ENCODE assay signal across 21 cellular contexts in genomic region chr20:41608606-41609005, GRCh38. TPM values are rescaled to one million over a fixed set of nuclear protein-coding genes. Genes with fewer than 3 reads are reported as not detected.
DNase-seq lines count a peak whose midpoint lies in the region; ATAC-seq and TF ChIP-seq lines count a peak whose summit lies in the region.
"Had no signal": no experiment of that assay in that cellular context is flagged by ENCODE, and none has a peak within 500 bp of the region (broad histone marks: within the 10 kb centered on the region; RNA-seq: fewer than 3 reads in every experiment).

No MANE protein-coding gene starts in this region.

- H3K4me2 ChIP-seq in Loucy (ENCODE audit: low read depth, low read length, poor library complexity, severe bottlenecking) (peak overlapping the region; percentile 50), MM.1S (ENCODE audit: low read depth, low read length) (no peak overlapping the region), osteoblast (ENCODE audit: insufficient read depth, low read length) (no peak overlapping the region)
- H3K4me2 ChIP-seq: PC-9 had no signal

- no peaks in the 10 kb centered on the region for H3K9me3 ChIP-seq in Loucy (ENCODE audit: insufficient read depth, low read depth, low read length)
- H3K9me3 ChIP-seq in endodermal cell (ENCODE audit: control insufficient read depth, low read length) = no peaks in the 10 kb centered on the region
- no peaks in the 10 kb centered on the region for H3K9me3 ChIP-seq in MM.1S (replicated peaks; ENCODE audit: insufficient read depth, low read length)
- H3K9me3 ChIP-seq in osteoblast (ENCODE audit: low read depth, low read length) = no peaks in the 10 kb centered on the region

- peaks cover 82% of the 10 kb centered on the region for H4K20me1 ChIP-seq in Loucy (ENCODE audit: insufficient read depth, low read length, poor library complexity, severe bottlenecking)
- no peaks in the 10 kb centered on the region for H4K20me1 ChIP-seq in MM.1S (ENCODE audit: insufficient read depth, low read length)
- peaks cover 73% of the 10 kb centered on the region for H4K20me1 ChIP-seq in osteoblast (ENCODE audit: insufficient read depth, low read length)

- H3K27ac Mint-ChIP-seq in activated T-cell treated with anti-CD3 and anti-CD28 coated beads, Interleukin-2, amount 50 U/mL, for 72 hours = peak overlapping the region; percentile 25
- peak overlapping the region; percentile 11 for H3K27ac Mint-ChIP-seq in endodermal cell
- H3K27ac Mint-ChIP-seq in stimulated activated naive CD8-positive, alpha-beta T cell treated with anti-CD3 and anti-CD28 coated beads, Interleukin-15, amount 100 ng/mL, for 72 hours = no peak overlapping the region

- H3K4me1 ChIP-seq in Loucy (ENCODE audit: insufficient read depth, low read length, poor library complexity, severe bottlenecking) (peaks cover 47% of the 10 kb centered on the region), endodermal cell (ENCODE audit: control insufficient read depth, insufficient read depth, low read length) (no peaks in the 10 kb centered on the region), MM.1S (ENCODE audit: low read length) (no peaks in the 10 kb centered on the region), osteoblast (ENCODE audit: insufficient read depth, low read length) (no peaks in the 10 kb centered on the region)

- no peaks in the 10 kb centered on the region for H3K9me2 ChIP-seq in Loucy (replicated peaks; ENCODE audit: low read depth, low read length)
- no peaks in the 10 kb centered on the region for H3K9me2 ChIP-seq in MM.1S (replicated peaks; ENCODE audit: insufficient read depth, low read length)

- H3K4me3 ChIP-seq in Loucy (ENCODE audit: low read length, poor library complexity, severe bottlenecking) = no peak overlapping the region
- no peak overlapping the region for H3K4me3 ChIP-seq in endodermal cell (ENCODE audit: low read length)
- H3K4me3 ChIP-seq in MM.1S (ENCODE audit: low read length) = no peak overlapping the region
- H3K4me3 ChIP-seq in osteoblast (ENCODE audit: insufficient read depth, low read length) = no peak overlapping the region
- H3K4me3 ChIP-seq: PC-9 had no signal

- H3K4me3 Mint-ChIP-seq in activated T-cell treated with anti-CD3 and anti-CD28 coated beads, Interleukin-2, amount 50 U/mL, for 72 hours = peak overlapping the region in 1 of 2 donors; percentile 18
- no peak overlapping the region for H3K4me3 Mint-ChIP-seq in endodermal cell
- H3K4me3 Mint-ChIP-seq in stimulated activated naive CD8-positive, alpha-beta T cell treated with anti-CD3 and anti-CD28 coated beads, Interleukin-15, amount 100 ng/mL, for 72 hours = no peak overlapping the region
- H3K4me3 Mint-ChIP-seq: H9 had no signal

- H3K9ac ChIP-seq in Loucy (ENCODE audit: low read depth, low read length, poor library complexity, severe bottlenecking) (no peak overlapping the region), endodermal cell (ENCODE audit: extremely low read depth, low read length, poor library complexity, severe bottlenecking) (no peak overlapping the region), MM.1S (ENCODE audit: low read length) (no peak overlapping the region)

- peaks cover 46% of the 10 kb centered on the region for H3K4me1 Mint-ChIP-seq in activated T-cell treated with anti-CD3 and anti-CD28 coated beads, Interleukin-2, amount 50 U/mL, for 72 hours (ENCODE audit: low read depth)
- H3K4me1 Mint-ChIP-seq in endodermal cell = peaks cover 14% of the 10 kb centered on the region
- peaks cover 60% of the 10 kb centered on the region for H3K4me1 Mint-ChIP-seq in stimulated activated naive CD8-positive, alpha-beta T cell treated with anti-CD3 and anti-CD28 coated beads, Interleukin-15, amount 100 ng/mL, for 72 hours

- no peak overlapping the region for H2AFZ ChIP-seq in Loucy (ENCODE audit: low read length)
- no peak overlapping the region for H2AFZ ChIP-seq in MM.1S (ENCODE audit: low read length)
- H2AFZ ChIP-seq in osteoblast (ENCODE audit: low read length) = no peak overlapping the region
- H2AFZ ChIP-seq: PC-9 had no signal

- no peaks in the 10 kb centered on the region for H3K36me3 Mint-ChIP-seq in activated T-cell treated with anti-CD3 and anti-CD28 coated beads, Interleukin-2, amount 50 U/mL, for 72 hours (ENCODE audit: insufficient read depth in 2 of 2)
- H3K36me3 Mint-ChIP-seq in endodermal cell (ENCODE audit: low read depth) = peaks cover 12% of the 10 kb centered on the region

- H3K27me3 Mint-ChIP-seq in activated T-cell treated with anti-CD3 and anti-CD28 coated beads, Interleukin-2, amount 50 U/mL, for 72 hours (ENCODE audit: low read depth) = no peaks in the 10 kb centered on the region
- no peaks in the 10 kb centered on the region for H3K27me3 Mint-ChIP-seq in endodermal cell (ENCODE audit: insufficient read depth)
- no peaks in the 10 kb centered on the region for H3K27me3 Mint-ChIP-seq in stimulated activated naive CD8-positive, alpha-beta T cell treated with anti-CD3 and anti-CD28 coated beads, Interleukin-15, amount 100 ng/mL, for 72 hours

- H3K27ac ChIP-seq in endodermal cell (ENCODE audit: low read depth, low read length) (no peak overlapping the region), MM.1S (ENCODE audit: low read length) (no peak overlapping the region), osteoblast (ENCODE audit: low read depth, low read length) (no peak overlapping the region)
- H3K27ac ChIP-seq: 22Rv1, C4-2B, PC-9, RWPE1 had no signal

- ATAC-seq in activated T-cell treated with anti-CD3 and anti-CD28 coated beads, Interleukin-2, amount 50 U/mL, for 72 hours (replicated peaks in 1 of 2) = peak in 1 of 2 donors; percentile 32
- peak; percentile 26 for ATAC-seq in stimulated activated naive CD8-positive, alpha-beta T cell treated with anti-CD3 and anti-CD28 coated beads, Interleukin-15, amount 100 ng/mL, for 72 hours
- ATAC-seq: HepG2 had no signal

- DNase-seq in activated T-cell treated with anti-CD3 and anti-CD28 coated beads, Interleukin-2, amount 50 U/mL, for 72 hours = no peak
- no peak for DNase-seq in activated T-cell treated with anti-CD3 and anti-CD28 coated beads, Interleukin-2, amount 50 U/mL, for 1 hour
- DNase-seq in endodermal cell (no peak), MM.1S (no peak), NOMO-1 treated with dmso at 0.1 percent for 144 hours (lab: John Stamatoyannopoulos, UW; ENCODE audit: unreplicated experiment) (no peak), osteoblast (ENCODE audit: insufficient read length, low spot score, missing footprints) (no peak)
- DNase-seq in stimulated activated naive CD8-positive, alpha-beta T cell treated with anti-CD3 and anti-CD28 coated beads, Interleukin-15, amount 100 ng/mL, for 72 hours = no peak
- DNase-seq: AML-193, DMS79 treated with DMSO at 0.1 percent for 48 hours, H9, KBM-7, NCI-H1417, NCI-H187 treated with DMSO at 0.1 percent for 48 hours, NCI-H226, NCI-H524, PC-9 had no signal

- no peaks in the 10 kb centered on the region for H3K36me3 ChIP-seq in Loucy (ENCODE audit: insufficient read depth, low read length)
- H3K36me3 ChIP-seq in endodermal cell (ENCODE audit: control insufficient read depth, insufficient read depth, low read length) = no peaks in the 10 kb centered on the region
- H3K36me3 ChIP-seq in MM.1S (replicated peaks; ENCODE audit: insufficient read depth, low read length) = no peaks in the 10 kb centered on the region
- no peaks in the 10 kb centered on the region for H3K36me3 ChIP-seq in osteoblast (ENCODE audit: insufficient read depth, low read length)

- peaks cover 98% of the 10 kb centered on the region for H3K79me2 ChIP-seq in Loucy (ENCODE audit: insufficient read depth, low read length)
- H3K79me2 ChIP-seq in MM.1S (ENCODE audit: low read length) = peaks cover 94% of the 10 kb centered on the region
- H3K79me2 ChIP-seq in osteoblast (ENCODE audit: insufficient read depth, low read length) = peaks cover 85% of the 10 kb centered on the region

- 94% methylated on average over 2 of the region's 2 CpGs; no CpG with 5 or more reads in 1 of the 2 experiments for WGBS in endodermal cell (ENCODE audit: insufficient coverage in 1 of 2, insufficient read length in 1 of 2), 2 experiments

- no peaks in the 10 kb centered on the region for H3K9me3 Mint-ChIP-seq in activated T-cell treated with anti-CD3 and anti-CD28 coated beads, Interleukin-2, amount 50 U/mL, for 72 hours
- H3K9me3 Mint-ChIP-seq in endodermal cell = peaks cover 1% of the 10 kb centered on the region
- no peaks in the 10 kb centered on the region for H3K9me3 Mint-ChIP-seq in stimulated activated naive CD8-positive, alpha-beta T cell treated with anti-CD3 and anti-CD28 coated beads, Interleukin-15, amount 100 ng/mL, for 72 hours
- H3K9me3 Mint-ChIP-seq: H9 had no signal

- no peak for TF ChIP-seq CTCF in Loucy (conservative IDR thresholded peaks at IDR 0.05; ENCODE audit: low read length)
- no peak for TF ChIP-seq CTCF in endodermal cell (conservative IDR thresholded peaks at IDR 0.05)
- no peak for TF ChIP-seq CTCF in MM.1S (IDR thresholded peaks at IDR 0.05; ENCODE audit: low read length)
- no peak for TF ChIP-seq CTCF in osteoblast (IDR thresholded peaks at IDR 0.05; ENCODE audit: extremely low read depth, low read depth, low read length)

- H3F3A ChIP-seq in Loucy (ENCODE audit: low read depth) (no peaks in the 10 kb centered on the region), MM.1S (ENCODE audit: insufficient read depth, low read length) (no peaks in the 10 kb centered on the region)

- no peaks in the 10 kb centered on the region for H3K27me3 ChIP-seq in Loucy (ENCODE audit: insufficient read depth, low read length, poor library complexity, severe bottlenecking)
- H3K27me3 ChIP-seq in endodermal cell (ENCODE audit: control insufficient read depth, insufficient read depth, low read length, poor library complexity, severe bottlenecking) = no peaks in the 10 kb centered on the region
- no peaks in the 10 kb centered on the region for H3K27me3 ChIP-seq in MM.1S (replicated peaks; ENCODE audit: insufficient read depth, low read length)
- H3K27me3 ChIP-seq in osteoblast (ENCODE audit: insufficient read depth, low read length) = no peaks in the 10 kb centered on the region

RNA-seq across cellular contexts. Expression of gene CHD6, which starts 9.6 kb away (rescaled TPM):
- 10 to 100 TPM; 35.8 to 37.7 TPM for total RNA-seq in activated T-cell treated with anti-CD3 and anti-CD28 coated beads, Interleukin-2, amount 50 U/mL, for 72 hours
- total RNA-seq in endodermal cell (100 to 1,000 TPM in 1 of 2 donors, 10 to 100 TPM in 1; 82.5 to 107 TPM), osteoblast (32.2 and 34.2 TPM in 2 replicates)
- polyA plus RNA-seq in endodermal cell (2013, experiment 1 of 2) = 36.4 TPM
- polyA plus RNA-seq in endodermal cell (2013, experiment 2 of 2) = 32.1 TPM

Comparison
In these comparisons a context has a peak if more than half of its experiments do, and no peak if none do; other contexts are left out.
1. H3K27ac Mint-ChIP-seq: peak in activated T-cell treated with anti-CD3 and anti-CD28 coated beads, Interleukin-2, amount 50 U/mL, for 72 hours (single experiment) and endodermal cell (single experiment); none in stimulated activated naive CD8-positive, alpha-beta T cell treated with anti-CD3 and anti-CD28 coated beads, Interleukin-15, amount 100 ng/mL, for 72 hours (0 of 2).